31 cellular contexts compared by ENCODE assay signal in genomic region chr2:37243435-37243834, GRCh38. TPM values are rescaled to one million over a fixed set of nuclear protein-coding genes. Genes with fewer than 3 reads are reported as not detected.
DNase-seq lines count a peak whose midpoint lies in the region; ATAC-seq lines count a peak whose summit lies in the region.
"Had no signal": no experiment of that assay in that cellular context is flagged by ENCODE, and none has a peak within 500 bp of the region (broad histone marks: within the 10 kb centered on the region; RNA-seq: fewer than 3 reads in every experiment).

No MANE protein-coding gene starts in this region.

- no peak overlapping the region for H3K4me3 Mint-ChIP-seq in activated CD4-positive, alpha-beta T cell treated with anti-CD3 and anti-CD28 coated beads, Interleukin-2, amount 10 ng/mL, durations not matched to agents 24 days and 14 days
- H3K4me3 Mint-ChIP-seq in CD4-positive, CD25-positive, alpha-beta regulatory T cell, result peak overlapping the region; percentile 0 to 45 (median 9)
- no peak overlapping the region for H3K4me3 Mint-ChIP-seq in T-helper 17 cell
- H3K4me3 Mint-ChIP-seq in effector memory CD8-positive, alpha-beta T cell, result no peak overlapping the region
- H3K4me3 Mint-ChIP-seq: brain, nephron progenitor cell had no signal

- H3K9me3 Mint-ChIP-seq in activated CD4-positive, alpha-beta T cell treated with anti-CD3 and anti-CD28 coated beads, Interleukin-2, amount 10 ng/mL, durations not matched to agents 24 days and 14 days, result no peaks in the 10 kb centered on the region
- peaks cover 0 to 3% (median 0%) of the 10 kb centered on the region in 7 donors for H3K9me3 Mint-ChIP-seq in CD4-positive, CD25-positive, alpha-beta regulatory T cell
- no peaks in the 10 kb centered on the region for H3K9me3 Mint-ChIP-seq in effector memory CD8-positive, alpha-beta T cell

- no peaks in the 10 kb centered on the region for H3K27me3 Mint-ChIP-seq in activated CD4-positive, alpha-beta T cell treated with anti-CD3 and anti-CD28 coated beads, Interleukin-2, amount 10 ng/mL, durations not matched to agents 24 days and 14 days
- H3K27me3 Mint-ChIP-seq in CD4-positive, CD25-positive, alpha-beta regulatory T cell, result no peaks in the 10 kb centered on the region
- no peaks in the 10 kb centered on the region for H3K27me3 Mint-ChIP-seq in T-helper 17 cell
- no peaks in the 10 kb centered on the region for H3K27me3 Mint-ChIP-seq in effector memory CD8-positive, alpha-beta T cell
- H3K27me3 Mint-ChIP-seq: brain had no signal

- peak overlapping the region; percentile 42 for H3K4me3 ChIP-seq in CD4-positive, CD25-positive, alpha-beta regulatory T cell (ENCODE audit: low read depth, low read length)
- no peak overlapping the region for H3K4me3 ChIP-seq in H7 (ENCODE audit: insufficient read depth, low read depth, low read length)
- H3K4me3 ChIP-seq: lower lobe of right lung, ovary, SJSA1, skin epidermis, tibial nerve had no signal

- H3K36me3 ChIP-seq in CD4-positive, CD25-positive, alpha-beta regulatory T cell (ENCODE audit: control insufficient read depth, insufficient read depth, low read length), result peaks cover 73% of the 10 kb centered on the region
- peaks cover 19% of the 10 kb centered on the region for H3K36me3 ChIP-seq in H7 (replicated peaks; ENCODE audit: control insufficient read depth, insufficient read depth, low read length)
- H3K36me3 ChIP-seq: ovary had no signal

- H3K27me3 ChIP-seq in CD4-positive, CD25-positive, alpha-beta regulatory T cell (ENCODE audit: control insufficient read depth, insufficient read depth, low read length), result no peaks in the 10 kb centered on the region
- no peaks in the 10 kb centered on the region for H3K27me3 ChIP-seq in H7 (ENCODE audit: control insufficient read depth, insufficient read depth, low read length)
- H3K27me3 ChIP-seq: ovary, SJSA1, tibial nerve had no signal

- H3K27ac ChIP-seq in CD4-positive, CD25-positive, alpha-beta regulatory T cell (ENCODE audit: insufficient read depth, low read length, poor library complexity, severe bottlenecking), result peak overlapping the region; percentile 72
- H3K27ac ChIP-seq: lower lobe of right lung, ovary, SJSA1, skin epidermis, tibial nerve had no signal

- H3K36me3 Mint-ChIP-seq in activated CD4-positive, alpha-beta T cell treated with anti-CD3 and anti-CD28 coated beads, Interleukin-2, amount 10 ng/mL, durations not matched to agents 24 days and 14 days (ENCODE audit: low read depth), result peaks cover 64% of the 10 kb centered on the region
- H3K36me3 Mint-ChIP-seq in CD4-positive, CD25-positive, alpha-beta regulatory T cell, result peaks cover 54% of the 10 kb centered on the region
- H3K36me3 Mint-ChIP-seq in T-helper 17 cell (ENCODE audit: low read depth), result peaks cover 13% of the 10 kb centered on the region
- H3K36me3 Mint-ChIP-seq in effector memory CD8-positive, alpha-beta T cell (ENCODE audit: insufficient read depth), result peaks cover 68% of the 10 kb centered on the region

- peak overlapping the region; percentile 74 for H3K27ac Mint-ChIP-seq in activated CD4-positive, alpha-beta T cell treated with anti-CD3 and anti-CD28 coated beads, Interleukin-2, amount 10 ng/mL, durations not matched to agents 24 days and 14 days
- H3K27ac Mint-ChIP-seq in CD4-positive, CD25-positive, alpha-beta regulatory T cell, result peak overlapping the region; percentile 2 to 90 (median 39)
- peak overlapping the region; percentile 85 for H3K27ac Mint-ChIP-seq in T-helper 17 cell
- H3K27ac Mint-ChIP-seq in effector memory CD8-positive, alpha-beta T cell, result peak overlapping the region; percentile 36 to 49
- H3K27ac Mint-ChIP-seq: brain, nephron progenitor cell had no signal

- H3K4me1 Mint-ChIP-seq in activated CD4-positive, alpha-beta T cell treated with anti-CD3 and anti-CD28 coated beads, Interleukin-2, amount 10 ng/mL, durations not matched to agents 24 days and 14 days, result peaks cover 9% of the 10 kb centered on the region
- peaks cover 15 to 37% (median 20%) of the 10 kb centered on the region in 4 donors for H3K4me1 Mint-ChIP-seq in CD4-positive, CD25-positive, alpha-beta regulatory T cell
- H3K4me1 Mint-ChIP-seq in T-helper 17 cell, result peaks cover 14% of the 10 kb centered on the region
- H3K4me1 Mint-ChIP-seq in effector memory CD8-positive, alpha-beta T cell (ENCODE audit: low read depth in 2 of 2), result no peaks in the 10 kb centered on the region
- H3K4me1 Mint-ChIP-seq: brain, nephron progenitor cell had no signal

- intact Hi-C loops in activated CD4-positive, alpha-beta T cell treated with anti-CD3 and anti-CD28 coated beads, Interleukin-2, amount 10 ng/mL, durations not matched to agents 24 days and 14 days (cut with micrococcal nuclease), result no loop called here

- H3K4me1 ChIP-seq in CD4-positive, CD25-positive, alpha-beta regulatory T cell (ENCODE audit: control insufficient read depth, insufficient read depth, low read length, poor library complexity, severe bottlenecking), result peaks cover 9% of the 10 kb centered on the region
- H3K4me1 ChIP-seq: lower lobe of right lung, tibial nerve had no signal

- H3K9me3 ChIP-seq in CD4-positive, CD25-positive, alpha-beta regulatory T cell (ENCODE audit: control insufficient read depth in 2 of 2, low read length in 2 of 2), result no peaks in the 10 kb centered on the region
- no peaks in the 10 kb centered on the region for H3K9me3 ChIP-seq in T-helper 17 cell (ENCODE audit: control insufficient read depth, low read length, poor library complexity, severe bottlenecking)
- H3K9me3 ChIP-seq: lower lobe of right lung, ovary, SJSA1, tibial nerve had no signal

- ATAC-seq in CD4-positive, CD25-positive, alpha-beta regulatory T cell (ENCODE audit: low read depth in 2 of 2), result peak; percentile 41 to 51
- ATAC-seq in T-helper 17 cell (peak; percentile 88), GM19324 (IDR thresholded peaks at IDR 0.05; ENCODE audit: low FRiP score, unreplicated experiment) (no peak)
- peak; percentile 45 for ATAC-seq in effector memory CD8-positive, alpha-beta T cell (replicated peaks)
- ATAC-seq: lower lobe of right lung had no signal

- no peak for DNase-seq in activated CD4-positive, alpha-beta T cell treated with anti-CD3 and anti-CD28 coated beads, Interleukin-2, amount 10 ng/mL, durations not matched to agents 24 days and 14 days
- DNase-seq in activated CD4-positive, alpha-beta T cell treated with anti-CD3 and anti-CD28 coated beads, Interleukin-2, amount 50 U/mL, for 48 hours, result no peak
- peak in 2 of 3 donors; percentile 23 to 48 for DNase-seq in CD4-positive, CD25-positive, alpha-beta regulatory T cell
- DNase-seq in T-helper 17 cell, result no peak
- no peak for DNase-seq in effector memory CD8-positive, alpha-beta T cell
- no peak for DNase-seq in effector CD8-positive, alpha-beta T cell (lab: John Stamatoyannopoulos, UW)
- no peak for DNase-seq in H7
- DNase-seq: activated effector memory CD4-positive, alpha-beta T cell treated with Interleukin-2 at 50 U/mL for 16 hours; DMS153; glutamatergic neuron; KBM-7; kidney; lower lobe of right lung; NCI-H1105; NCI-H2081; NCI-H226; nephron progenitor cell; ovary; retina had no signal

RNA-seq across cellular contexts. Expression of gene NDUFAF7, which starts 12.0 kb away (rescaled TPM):
- total RNA-seq in activated CD4-positive, alpha-beta T cell treated with anti-CD3 and anti-CD28 coated beads, Interleukin-2, amount 10 ng/mL, durations not matched to agents 24 days and 14 days, result 24.3 and 28.9 TPM in 2 replicates
- total RNA-seq in CD4-positive, CD25-positive, alpha-beta regulatory T cell, result 26.5 TPM
- 1 to 10 TPM; 5.4 to 9.3 (median 6.8) TPM for polyA plus RNA-seq in CD4-positive, CD25-positive, alpha-beta regulatory T cell
- 10 to 100 TPM; 22.3 to 23.2 TPM for total RNA-seq in T-helper 17 cell
- 28.8 and 44.1 TPM in 2 replicates for total RNA-seq in H7 (2014; rRNA removed; shearing (Covaris generic))

RNA-seq across cellular contexts. Expression of gene CEBPZ, which starts 12.0 kb away (rescaled TPM):
- 63.2 and 68.2 TPM in 2 replicates for total RNA-seq in activated CD4-positive, alpha-beta T cell treated with anti-CD3 and anti-CD28 coated beads, Interleukin-2, amount 10 ng/mL, durations not matched to agents 24 days and 14 days
- total RNA-seq in CD4-positive, CD25-positive, alpha-beta regulatory T cell, result 64.2 TPM
- 10 to 100 TPM; 25.1 to 39.1 (median 31.8) TPM for polyA plus RNA-seq in CD4-positive, CD25-positive, alpha-beta regulatory T cell
- total RNA-seq in T-helper 17 cell, result 10 to 100 TPM; 39.8 to 72.2 TPM
- 74.2 and 111 TPM in 2 replicates for total RNA-seq in H7 (2014; rRNA removed; shearing (Covaris generic))

RNA-seq across cellular contexts. Expression of gene CEBPZOS, which starts 47.1 kb away (rescaled TPM):
- total RNA-seq in activated CD4-positive, alpha-beta T cell treated with anti-CD3 and anti-CD28 coated beads, Interleukin-2, amount 10 ng/mL, durations not matched to agents 24 days and 14 days, result 43.4 and 46.6 TPM in 2 replicates
- 33.1 TPM for total RNA-seq in CD4-positive, CD25-positive, alpha-beta regulatory T cell
- 10 to 100 TPM; 24.8 to 37.7 (median 29.8) TPM for polyA plus RNA-seq in CD4-positive, CD25-positive, alpha-beta regulatory T cell
- 10 to 100 TPM; 23.2 to 24.1 TPM for total RNA-seq in T-helper 17 cell
- total RNA-seq in H7 (2014; rRNA removed; shearing (Covaris generic)), result 45.9 and 56.7 TPM in 2 replicates

RNA-seq across cellular contexts. Expression of gene SULT6B1, which starts 55.0 kb away (rescaled TPM):
- not detected in 2 replicates for total RNA-seq in activated CD4-positive, alpha-beta T cell treated with anti-CD3 and anti-CD28 coated beads, Interleukin-2, amount 10 ng/mL, durations not matched to agents 24 days and 14 days
- total RNA-seq in CD4-positive, CD25-positive, alpha-beta regulatory T cell, result not detected
- not detected for polyA plus RNA-seq in CD4-positive, CD25-positive, alpha-beta regulatory T cell
- not detected for total RNA-seq in T-helper 17 cell
- total RNA-seq in H7 (2014; rRNA removed; shearing (Covaris generic)), result not detected in 2 replicates
- total RNA-seq: A172; cerebellum; epithelial cell of proximal tubule; HT1080; kidney; lower lobe of right lung; MCF 10A; mucosa of gallbladder; ovary; T-helper 1 cell treated with Interleukin-12 subunit alpha and Interleukin-12 subunit beta and Interleukin-4 antibody, amounts not matched to agents 30 ng/mL and 1 ng/mL, for 36 hours; tibial nerve had no signal
- polyA plus RNA-seq: ovary had no signal

Comparison
In these comparisons a context has a peak if more than half of its experiments do, and no peak if none do; other contexts are left out.
1. DNase-seq: peak in CD4-positive, CD25-positive, alpha-beta regulatory T cell (2 of 3); none in activated CD4-positive, alpha-beta T cell treated with anti-CD3 and anti-CD28 coated beads, Interleukin-2, amount 10 ng/mL, durations not matched to agents 24 days and 14 days (single experiment), activated CD4-positive, alpha-beta T cell treated with anti-CD3 and anti-CD28 coated beads, Interleukin-2, amount 50 U/mL, for 48 hours (0 of 2), T-helper 17 cell (0 of 3), effector memory CD8-positive, alpha-beta T cell (0 of 3), effector CD8-positive, alpha-beta T cell (single experiment) and H7 (single experiment).
2. H3K4me3 Mint-ChIP-seq: peak in CD4-positive, CD25-positive, alpha-beta regulatory T cell (4 of 4); none in activated CD4-positive, alpha-beta T cell treated with anti-CD3 and anti-CD28 coated beads, Interleukin-2, amount 10 ng/mL, durations not matched to agents 24 days and 14 days (single experiment), T-helper 17 cell (single experiment) and effector memory CD8-positive, alpha-beta T cell (0 of 2).
3. Peak in every context shown above with its lines, with median percentiles within 50 percentile points of each other: H3K27ac Mint-ChIP-seq.